Comparison of ENCODE assay signal across 10 cellular contexts in genomic region chr20:37727247-37727956, GRCh38. TPM values are rescaled to one million over a fixed set of nuclear protein-coding genes. Genes with fewer than 3 reads are reported as not detected.
DNase-seq lines count a peak whose midpoint lies in the region; ATAC-seq, FAIRE-seq and TF ChIP-seq lines count a peak whose summit lies in the region.
"Had no signal": no experiment of that assay in that cellular context is flagged by ENCODE, and none has a peak within 500 bp of the region (broad histone marks: within the 10 kb centered on the region; RNA-seq: fewer than 3 reads in every experiment).

No MANE protein-coding gene starts in this region.

- intact Hi-C loops in breast epithelium (cut with DNase I; ENCODE audit: low total_unique reads): loop anchor here (5.0 kb wide), 1 partner anchor 835 kb away; no protein-coding TSS in a partner anchor

- H3K36me3 ChIP-seq in breast epithelium: no peaks in the 10 kb centered on the region

- DNase-seq in D721Med (ENCODE audit: insufficient read length, low spot score) (no peak), M059J (ENCODE audit: low read depth) (peak; percentile 11), fibroblast of the aortic adventitia (ENCODE audit: low read depth) (peak; percentile 25), myocyte (ENCODE audit: low read depth) (peak; percentile 18), NCI-H1417 treated with DMSO at 0.1 percent for 48 hours (lab: John Stamatoyannopoulos, UW) (no peak), NOMO-1 treated with DMSO at 0.1 percent for 48 hours (lab: John Stamatoyannopoulos, UW; ENCODE audit: unreplicated experiment) (no peak), breast epithelium (ENCODE audit: low spot score in 2 of 2) (no peak)
- DNase-seq: aorta, NCI-H524 treated with DMSO at 0.1 percent for 48 hours had no signal

- ATAC-seq in HG02588 (IDR thresholded peaks at IDR 0.05; ENCODE audit: unreplicated experiment): no peak

- H3K27ac ChIP-seq in breast epithelium: no peak overlapping the region

- H3K4me3 ChIP-seq in fibroblast of the aortic adventitia (ENCODE audit: low read depth, low read length): no peak overlapping the region
- H3K4me3 ChIP-seq in breast epithelium: no peak overlapping the region

- no peaks in the 10 kb centered on the region for H3K4me1 ChIP-seq in breast epithelium

- H3K27me3 ChIP-seq in breast epithelium: no peaks in the 10 kb centered on the region

- FAIRE-seq in D721Med (lab: Jason Lieb, UNC): peak; percentile 78

- no peaks in the 10 kb centered on the region for H3K9me3 ChIP-seq in breast epithelium

- TF ChIP-seq CTCF in D721Med (IDR thresholded peaks at IDR 0.05; ENCODE audit: insufficient read depth, missing control alignments) (no peak), fibroblast of the aortic adventitia (IDR thresholded peaks at IDR 0.05; ENCODE audit: insufficient read depth, low read length) (no peak), breast epithelium (IDR thresholded peaks at IDR 0.05) (no peak)

- no peak for TF ChIP-seq POLR2A in breast epithelium (IDR thresholded peaks at IDR 0.05)

RNA-seq across cellular contexts. Expression of gene CTNNBL1, which starts 33.6 kb away (rescaled TPM):
- total RNA-seq in M059J (2014; rRNA removed; shearing (Covaris generic)): 30.0 and 54.4 TPM in 2 replicates
- total RNA-seq in fibroblast of the aortic adventitia (ENCODE audit: low replicate concordance) (23.1 and 25.4 TPM in 2 replicates), myocyte (27.8 and 30.4 TPM in 2 replicates), breast epithelium (10 to 100 TPM; 32.2 to 37.0 (median 32.4) TPM)
- polyA plus RNA-seq in myocyte (2012): 48.3 TPM

Comparison
In these comparisons a context has a peak if more than half of its experiments do, and no peak if none do; other contexts are left out.
1. DNase-seq: peak in M059J (single experiment), fibroblast of the aortic adventitia (single experiment) and myocyte (single experiment); none in D721Med (single experiment), NCI-H1417 treated with DMSO at 0.1 percent for 48 hours (single experiment), NOMO-1 treated with DMSO at 0.1 percent for 48 hours (single experiment) and breast epithelium (0 of 2).